Comparison of ENCODE assay signal across 21 cellular contexts in genomic region chr13:85486663-85487062, GRCh38.
"Had no signal": no experiment of that assay in that cellular context is flagged by ENCODE, and none has a peak within 500 bp of the region (broad histone marks: within the 10 kb centered on the region; RNA-seq: fewer than 3 reads in every experiment).

No MANE protein-coding gene starts in this region.

- H3K36me3 Mint-ChIP-seq: memory B cell; stimulated activated naive B cell treated with anti-CD40 and anti-IgM and Interleukin-4, amounts not matched to agents 10 μg/mL and 1 μg/mL and 100 μg/mL, for 72 hours had no signal

- H3K27ac ChIP-seq: coronary artery, dorsolateral prefrontal cortex, gastroesophageal sphincter, left ventricle myocardium inferior, lower lobe of right lung, stomach, thoracic aorta, transverse colon had no signal

- ATAC-seq: esophagus mucosa; gastroesophageal sphincter; lower lobe of right lung; sciatic nerve; stimulated activated naive B cell treated with anti-CD40 and anti-IgM and Interleukin-4, amounts not matched to agents 10 μg/mL and 1 μg/mL and 100 μg/mL, for 72 hours had no signal

- H3K36me3 ChIP-seq: gastroesophageal sphincter, left ventricle myocardium inferior, lower lobe of right lung, stomach, thoracic aorta, transverse colon had no signal

- H3K9me3 ChIP-seq: lower lobe of right lung, stomach, thoracic aorta, transverse colon had no signal

- H3K27ac Mint-ChIP-seq: memory B cell; nephron; stimulated activated naive B cell treated with anti-CD40 and anti-IgM and Interleukin-4, amounts not matched to agents 10 μg/mL and 1 μg/mL and 100 μg/mL, for 72 hours had no signal

- DNase-seq: dorsolateral prefrontal cortex; effector CD8-positive, alpha-beta T cell; glutamatergic neuron; islet precursor cell; left ventricle myocardium inferior; lower lobe of right lung; midbrain; occipital lobe; stimulated activated CD4-positive, alpha-beta T cell treated with anti-CD3 and anti-CD28 coated beads, Interleukin-2, amount 100 ng/mL, for 24 hours; stimulated activated CD4-positive, alpha-beta T cell treated with anti-CD3 and anti-CD28 coated beads, Interleukin-4, amount 100 ng/mL, for 4 hours; stimulated activated naive B cell treated with anti-CD40 and anti-IgM and Interleukin-4, amounts not matched to agents 10 μg/mL and 1 μg/mL and 100 μg/mL, for 72 hours; stomach; substantia nigra; transverse colon had no signal

- H3K4me1 ChIP-seq: gastroesophageal sphincter, left ventricle myocardium inferior, lower lobe of right lung, stomach, transverse colon had no signal

- H3K4me3 ChIP-seq: coronary artery, dorsolateral prefrontal cortex, gastroesophageal sphincter, left ventricle myocardium inferior, lower lobe of right lung, stomach, thoracic aorta, transverse colon had no signal

- H3K27me3 ChIP-seq: dorsolateral prefrontal cortex, gastroesophageal sphincter, stomach, transverse colon had no signal

- H3K4me1 Mint-ChIP-seq: memory B cell; nephron; stimulated activated naive B cell treated with anti-CD40 and anti-IgM and Interleukin-4, amounts not matched to agents 10 μg/mL and 1 μg/mL and 100 μg/mL, for 72 hours had no signal

- H3K27me3 Mint-ChIP-seq: memory B cell; stimulated activated naive B cell treated with anti-CD40 and anti-IgM and Interleukin-4, amounts not matched to agents 10 μg/mL and 1 μg/mL and 100 μg/mL, for 72 hours had no signal

- H3K4me3 Mint-ChIP-seq: memory B cell; nephron; stimulated activated naive B cell treated with anti-CD40 and anti-IgM and Interleukin-4, amounts not matched to agents 10 μg/mL and 1 μg/mL and 100 μg/mL, for 72 hours had no signal
